ENCODE assay signal across 1 cellular context in the genomic region with DNA sequence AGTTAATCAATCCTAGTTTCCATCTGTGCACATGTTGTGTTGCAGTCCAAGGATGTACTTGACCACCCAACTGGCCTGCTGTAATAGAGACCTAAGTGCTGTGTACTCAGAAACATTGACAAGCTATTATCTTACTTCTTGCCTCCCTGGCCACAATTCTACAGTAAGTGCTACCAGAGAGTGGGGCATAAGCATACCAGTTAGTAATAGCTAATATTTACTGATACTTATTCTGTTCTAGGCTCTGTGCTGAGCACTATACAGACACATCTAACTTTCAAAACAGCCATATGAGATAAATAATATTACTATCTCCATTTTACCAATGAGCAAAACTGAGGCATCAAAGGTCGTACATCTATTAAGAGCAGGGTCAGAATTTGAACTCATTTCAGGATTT.
TF ChIP-seq lines count a peak whose summit lies in the region.

No MANE protein-coding gene starts in this region.

TF ChIP-seq in GM12878, 131 proteins besides CTCF, POLR2A, EP300 and RAD21:
- TF ChIP-seq NR2C1 (IDR thresholded peaks at IDR 0.05) (no peak), NFXL1 (IDR thresholded peaks at IDR 0.05; ENCODE audit: borderline replicate concordance) (no peak), KDM1A (IDR thresholded peaks at IDR 0.05; ENCODE audit: borderline replicate concordance) (no peak), KAT2A (conservative IDR thresholded peaks at IDR 0.05; ENCODE audit: control insufficient read depth, low read depth, low read length) (no peak), LARP7 (IDR thresholded peaks at IDR 0.05) (no peak), SP1 (IDR thresholded peaks at IDR 0.05; ENCODE audit: low read depth, low read length) (no peak), ASH2L (IDR thresholded peaks at IDR 0.05; ENCODE audit: borderline replicate concordance, low read depth) (no peak), MXI1 (IDR thresholded peaks at IDR 0.05; ENCODE audit: low read depth, low read length) (no peak), CHD2 (IDR thresholded peaks at IDR 0.05; ENCODE audit: borderline replicate concordance, low read depth, low read length) (no peak), EGR1 (IDR thresholded peaks at IDR 0.05; ENCODE audit: borderline replicate concordance in 1 of 2, low read depth in 2 of 2, low read length in 2 of 2) (no peak)
- TF ChIP-seq, protein P1, sequence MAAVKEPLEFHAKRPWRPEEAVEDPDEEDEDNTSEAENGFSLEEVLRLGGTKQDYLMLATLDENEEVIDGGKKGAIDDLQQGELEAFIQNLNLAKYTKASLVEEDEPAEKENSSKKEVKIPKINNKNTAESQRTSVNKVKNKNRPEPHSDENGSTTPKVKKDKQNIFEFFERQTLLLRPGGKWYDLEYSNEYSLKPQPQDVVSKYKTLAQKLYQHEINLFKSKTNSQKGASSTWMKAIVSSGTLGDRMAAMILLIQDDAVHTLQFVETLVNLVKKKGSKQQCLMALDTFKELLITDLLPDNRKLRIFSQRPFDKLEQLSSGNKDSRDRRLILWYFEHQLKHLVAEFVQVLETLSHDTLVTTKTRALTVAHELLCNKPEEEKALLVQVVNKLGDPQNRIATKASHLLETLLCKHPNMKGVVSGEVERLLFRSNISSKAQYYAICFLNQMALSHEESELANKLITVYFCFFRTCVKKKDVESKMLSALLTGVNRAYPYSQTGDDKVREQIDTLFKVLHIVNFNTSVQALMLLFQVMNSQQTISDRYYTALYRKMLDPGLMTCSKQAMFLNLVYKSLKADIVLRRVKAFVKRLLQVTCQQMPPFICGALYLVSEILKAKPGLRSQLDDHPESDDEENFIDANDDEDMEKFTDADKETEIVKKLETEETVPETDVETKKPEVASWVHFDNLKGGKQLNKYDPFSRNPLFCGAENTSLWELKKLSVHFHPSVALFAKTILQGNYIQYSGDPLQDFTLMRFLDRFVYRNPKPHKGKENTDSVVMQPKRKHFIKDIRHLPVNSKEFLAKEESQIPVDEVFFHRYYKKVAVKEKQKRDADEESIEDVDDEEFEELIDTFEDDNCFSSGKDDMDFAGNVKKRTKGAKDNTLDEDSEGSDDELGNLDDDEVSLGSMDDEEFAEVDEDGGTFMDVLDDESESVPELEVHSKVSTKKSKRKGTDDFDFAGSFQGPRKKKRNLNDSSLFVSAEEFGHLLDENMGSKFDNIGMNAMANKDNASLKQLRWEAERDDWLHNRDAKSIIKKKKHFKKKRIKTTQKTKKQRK (IDR thresholded peaks at IDR 0.05; ENCODE audit: low read depth, low read length), result no peak
- TF ChIP-seq, protein P2, sequence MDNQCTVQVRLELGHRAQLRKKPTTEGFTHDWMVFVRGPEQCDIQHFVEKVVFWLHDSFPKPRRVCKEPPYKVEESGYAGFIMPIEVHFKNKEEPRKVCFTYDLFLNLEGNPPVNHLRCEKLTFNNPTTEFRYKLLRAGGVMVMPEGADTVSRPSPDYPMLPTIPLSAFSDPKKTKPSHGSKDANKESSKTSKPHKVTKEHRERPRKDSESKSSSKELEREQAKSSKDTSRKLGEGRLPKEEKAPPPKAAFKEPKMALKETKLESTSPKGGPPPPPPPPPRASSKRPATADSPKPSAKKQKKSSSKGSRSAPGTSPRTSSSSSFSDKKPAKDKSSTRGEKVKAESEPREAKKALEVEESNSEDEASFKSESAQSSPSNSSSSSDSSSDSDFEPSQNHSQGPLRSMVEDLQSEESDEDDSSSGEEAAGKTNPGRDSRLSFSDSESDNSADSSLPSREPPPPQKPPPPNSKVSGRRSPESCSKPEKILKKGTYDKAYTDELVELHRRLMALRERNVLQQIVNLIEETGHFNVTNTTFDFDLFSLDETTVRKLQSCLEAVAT (IDR thresholded peaks at IDR 0.05), result no peak
